In the genomic region with DNA sequence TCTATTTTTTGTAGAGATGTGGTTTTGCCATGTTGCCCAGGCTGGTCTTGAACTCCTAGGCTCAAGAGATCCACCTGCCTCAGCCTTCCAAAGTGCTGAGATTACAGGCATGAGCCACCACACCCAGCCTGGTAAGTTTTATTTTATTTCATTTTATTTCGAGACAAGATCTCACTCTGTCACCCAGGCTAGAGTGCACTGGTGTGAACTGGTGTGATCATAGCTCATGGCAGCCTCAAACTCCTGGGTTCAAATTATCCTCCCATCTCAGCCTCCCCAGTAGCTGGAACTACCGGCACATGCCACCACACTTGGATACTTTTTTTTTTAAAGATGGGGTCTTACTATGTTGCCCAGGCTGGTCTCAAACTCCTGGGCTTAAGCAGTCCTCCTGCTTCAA, we compare ENCODE assay signal across 1 cellular context. TPM values are rescaled to one million over a fixed set of nuclear protein-coding genes. Genes with fewer than 3 reads are reported as not detected.
"Had no signal": no experiment of that assay in that cellular context is flagged by ENCODE, and none has a peak within 500 bp of the region (broad histone marks: within the 10 kb centered on the region; RNA-seq: fewer than 3 reads in every experiment).

No MANE protein-coding gene starts in this region.

RNA-seq across cellular contexts. Expression of a gene that starts 53.9 kb away (rescaled TPM):
- total RNA-seq: PC-3 had no signal
